Comparison of ENCODE assay signal across 9 cellular contexts in genomic region chr19:50377051-50377441, GRCh38. TPM values are rescaled to one million over a fixed set of nuclear protein-coding genes. Genes with fewer than 3 reads are reported as not detected.
DNase-seq lines count a peak whose midpoint lies in the region; ATAC-seq and TF ChIP-seq lines count a peak whose summit lies in the region.
"Had no signal": no experiment of that assay in that cellular context is flagged by ENCODE, and none has a peak within 500 bp of the region (broad histone marks: within the 10 kb centered on the region; RNA-seq: fewer than 3 reads in every experiment).

No MANE protein-coding gene starts in this region.

- H3K36me3 Mint-ChIP-seq in activated CD8-positive, alpha-beta T cell treated with anti-CD3 and anti-CD28 coated beads, Interleukin-2, amount 10 ng/mL, durations not matched to agents 7 days and 5 days (ENCODE audit: low read depth) = peaks cover 33% of the 10 kb centered on the region

- H3K4me3 ChIP-seq in fibroblast of pulmonary artery (replicated peaks; ENCODE audit: low read depth, low read length) = peak overlapping the region; percentile 42

- H3K27ac Mint-ChIP-seq in activated CD8-positive, alpha-beta T cell treated with anti-CD3 and anti-CD28 coated beads, Interleukin-2, amount 10 ng/mL, durations not matched to agents 7 days and 5 days = peak overlapping the region; percentile 86

- peak overlapping the region; percentile 86 for H3K4me3 Mint-ChIP-seq in activated CD8-positive, alpha-beta T cell treated with anti-CD3 and anti-CD28 coated beads, Interleukin-2, amount 10 ng/mL, durations not matched to agents 7 days and 5 days

- no peaks in the 10 kb centered on the region for H3K27me3 Mint-ChIP-seq in activated CD8-positive, alpha-beta T cell treated with anti-CD3 and anti-CD28 coated beads, Interleukin-2, amount 10 ng/mL, durations not matched to agents 7 days and 5 days (ENCODE audit: low read depth)

- peak; percentile 7 for ATAC-seq in GM19328 (IDR thresholded peaks at IDR 0.05; ENCODE audit: unreplicated experiment)
- ATAC-seq in activated CD8-positive, alpha-beta T cell treated with anti-CD3 and anti-CD28 coated beads, Interleukin-2, amount 10 ng/mL, durations not matched to agents 7 days and 5 days = peak; percentile 41
- ATAC-seq in GM21528 (IDR thresholded peaks at IDR 0.05; ENCODE audit: low FRiP score, unreplicated experiment) = no peak
- ATAC-seq in GM18873 (IDR thresholded peaks at IDR 0.05; ENCODE audit: low FRiP score, unreplicated experiment) = no peak

- no peak for TF ChIP-seq CTCF in fibroblast of pulmonary artery (IDR thresholded peaks at IDR 0.05; ENCODE audit: low read length, missing control alignments)

- POLR2A ChIA-PET in activated CD8-positive, alpha-beta T cell treated with anti-CD3 and anti-CD28 coated beads, Interleukin-2, amount 10 ng/mL, durations not matched to agents 7 days and 5 days (lab: Charles Lee) = no interaction called here

- CTCF ChIA-PET in activated CD8-positive, alpha-beta T cell treated with anti-CD3 and anti-CD28 coated beads, Interleukin-2, amount 10 ng/mL, durations not matched to agents 7 days and 5 days (lab: Charles Lee) = no interaction called here

- H3K9me3 Mint-ChIP-seq in activated CD8-positive, alpha-beta T cell treated with anti-CD3 and anti-CD28 coated beads, Interleukin-2, amount 10 ng/mL, durations not matched to agents 7 days and 5 days (ENCODE audit: insufficient read depth) = no peaks in the 10 kb centered on the region

- DNase-seq in NCI-H1105 (lab: John Stamatoyannopoulos, UW) = peak; percentile 81
- DNase-seq in activated CD8-positive, alpha-beta T cell treated with anti-CD3 and anti-CD28 coated beads, Interleukin-2, amount 10 ng/mL, durations not matched to agents 7 days and 5 days = peak; percentile 65
- DNase-seq in fibroblast of pulmonary artery (ENCODE audit: low read depth) = peak; percentile 19
- peak; percentile 69 for DNase-seq in stimulated activated CD4-positive, alpha-beta T cell treated with anti-CD3 and anti-CD28 coated beads, Interleukin-15, amount 100 ng/mL, for 24 hours
- DNase-seq in DMS114 treated with DMSO at 0.1 percent for 48 hours (lab: John Stamatoyannopoulos, UW; ENCODE audit: unreplicated experiment) = no peak

- H3K4me1 Mint-ChIP-seq in activated CD8-positive, alpha-beta T cell treated with anti-CD3 and anti-CD28 coated beads, Interleukin-2, amount 10 ng/mL, durations not matched to agents 7 days and 5 days (ENCODE audit: low read depth) = peaks cover 23% of the 10 kb centered on the region

RNA-seq across cellular contexts. Expression of gene NR1H2, which starts 0.8 kb away (rescaled TPM):
- 10 to 100 TPM; 56.4 to 64.1 TPM for total RNA-seq in activated CD8-positive, alpha-beta T cell treated with anti-CD3 and anti-CD28 coated beads, Interleukin-2, amount 10 ng/mL, durations not matched to agents 7 days and 5 days

RNA-seq across cellular contexts. Expression of gene POLD1, which starts 7.1 kb away (rescaled TPM):
- 100 to 1,000 TPM; 163 to 181 TPM for total RNA-seq in activated CD8-positive, alpha-beta T cell treated with anti-CD3 and anti-CD28 coated beads, Interleukin-2, amount 10 ng/mL, durations not matched to agents 7 days and 5 days

RNA-seq across cellular contexts. Expression of gene NAPSA, which starts 11.6 kb away (rescaled TPM):
- total RNA-seq in activated CD8-positive, alpha-beta T cell treated with anti-CD3 and anti-CD28 coated beads, Interleukin-2, amount 10 ng/mL, durations not matched to agents 7 days and 5 days = 1 to 10 TPM in 1 of 2 experiments, under 1 TPM in 1; 0.73 to 1.2 TPM

RNA-seq across cellular contexts. Expression of gene SPIB, which starts 41.7 kb away (rescaled TPM):
- total RNA-seq in activated CD8-positive, alpha-beta T cell treated with anti-CD3 and anti-CD28 coated beads, Interleukin-2, amount 10 ng/mL, durations not matched to agents 7 days and 5 days = under 1 TPM; 0.52 to 0.84 TPM

RNA-seq across cellular contexts. Expression of gene KCNC3, which starts 47.9 kb away (rescaled TPM):
- total RNA-seq in activated CD8-positive, alpha-beta T cell treated with anti-CD3 and anti-CD28 coated beads, Interleukin-2, amount 10 ng/mL, durations not matched to agents 7 days and 5 days = under 1 TPM; 0.39 to 0.47 TPM
- total RNA-seq: myocyte had no signal

Comparison
In these comparisons a context has a peak if more than half of its experiments do, and no peak if none do; other contexts are left out.
1. ATAC-seq: peak in GM19328 (single experiment) and activated CD8-positive, alpha-beta T cell treated with anti-CD3 and anti-CD28 coated beads, Interleukin-2, amount 10 ng/mL, durations not matched to agents 7 days and 5 days (single experiment); none in GM21528 (single experiment) and GM18873 (single experiment).